1 cellular context compared by ENCODE assay signal in the genomic region with DNA sequence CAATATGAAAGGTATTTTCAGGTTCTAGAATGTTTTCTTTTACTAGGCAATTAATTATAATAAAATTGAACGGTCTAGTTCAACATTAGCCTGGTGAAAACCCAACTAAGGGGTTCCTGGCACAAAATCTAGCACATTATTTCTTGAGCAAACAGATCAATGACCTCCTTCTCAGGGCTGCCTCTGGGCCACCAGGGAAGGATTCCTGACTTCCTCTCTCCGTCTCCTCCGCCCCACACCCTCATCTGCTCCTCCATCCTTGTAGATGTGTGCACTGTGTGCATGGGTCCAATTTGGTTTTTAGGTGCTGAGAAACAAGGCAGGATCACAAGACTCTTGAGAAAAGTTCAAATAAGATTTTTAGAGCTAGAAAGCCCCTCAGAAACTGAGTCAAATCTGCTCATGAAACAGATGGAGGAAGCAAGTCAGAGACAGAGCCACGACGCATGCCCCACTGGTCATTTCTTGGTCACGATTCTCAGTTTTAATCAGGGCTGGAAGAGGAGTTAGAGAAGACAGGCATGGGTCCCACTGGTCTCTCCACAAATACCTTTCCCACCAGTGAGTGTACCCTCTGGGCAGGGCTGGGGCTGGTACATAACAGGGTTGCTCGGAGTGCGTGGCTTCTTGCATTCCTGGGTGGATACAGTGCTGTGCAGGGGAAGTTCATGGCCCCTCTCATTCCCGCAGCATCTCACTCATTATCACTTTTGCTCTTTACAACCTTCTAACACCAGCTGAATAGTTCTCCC.
TF ChIP-seq lines count a peak whose summit lies in the region.

No MANE protein-coding gene starts in this region.

TF ChIP-seq in SK-N-SH treated with all-trans-retinoic acid at 6 μM for 48 hours, 23 proteins besides CTCF, POLR2A, EP300 and RAD21 (continued from another document):
- TF ChIP-seq, protein P1, sequence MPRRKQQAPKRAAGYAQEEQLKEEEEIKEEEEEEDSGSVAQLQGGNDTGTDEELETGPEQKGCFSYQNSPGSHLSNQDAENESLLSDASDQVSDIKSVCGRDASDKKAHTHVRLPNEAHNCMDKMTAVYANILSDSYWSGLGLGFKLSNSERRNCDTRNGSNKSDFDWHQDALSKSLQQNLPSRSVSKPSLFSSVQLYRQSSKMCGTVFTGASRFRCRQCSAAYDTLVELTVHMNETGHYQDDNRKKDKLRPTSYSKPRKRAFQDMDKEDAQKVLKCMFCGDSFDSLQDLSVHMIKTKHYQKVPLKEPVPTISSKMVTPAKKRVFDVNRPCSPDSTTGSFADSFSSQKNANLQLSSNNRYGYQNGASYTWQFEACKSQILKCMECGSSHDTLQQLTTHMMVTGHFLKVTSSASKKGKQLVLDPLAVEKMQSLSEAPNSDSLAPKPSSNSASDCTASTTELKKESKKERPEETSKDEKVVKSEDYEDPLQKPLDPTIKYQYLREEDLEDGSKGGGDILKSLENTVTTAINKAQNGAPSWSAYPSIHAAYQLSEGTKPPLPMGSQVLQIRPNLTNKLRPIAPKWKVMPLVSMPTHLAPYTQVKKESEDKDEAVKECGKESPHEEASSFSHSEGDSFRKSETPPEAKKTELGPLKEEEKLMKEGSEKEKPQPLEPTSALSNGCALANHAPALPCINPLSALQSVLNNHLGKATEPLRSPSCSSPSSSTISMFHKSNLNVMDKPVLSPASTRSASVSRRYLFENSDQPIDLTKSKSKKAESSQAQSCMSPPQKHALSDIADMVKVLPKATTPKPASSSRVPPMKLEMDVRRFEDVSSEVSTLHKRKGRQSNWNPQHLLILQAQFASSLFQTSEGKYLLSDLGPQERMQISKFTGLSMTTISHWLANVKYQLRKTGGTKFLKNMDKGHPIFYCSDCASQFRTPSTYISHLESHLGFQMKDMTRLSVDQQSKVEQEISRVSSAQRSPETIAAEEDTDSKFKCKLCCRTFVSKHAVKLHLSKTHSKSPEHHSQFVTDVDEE (CRISPR knock-in tag; IDR thresholded peaks at IDR 0.05), result no peak
- TF ChIP-seq ESRRG (CRISPR knock-in tag; IDR thresholded peaks at IDR 0.05), result no peak
